In the genomic region with DNA sequence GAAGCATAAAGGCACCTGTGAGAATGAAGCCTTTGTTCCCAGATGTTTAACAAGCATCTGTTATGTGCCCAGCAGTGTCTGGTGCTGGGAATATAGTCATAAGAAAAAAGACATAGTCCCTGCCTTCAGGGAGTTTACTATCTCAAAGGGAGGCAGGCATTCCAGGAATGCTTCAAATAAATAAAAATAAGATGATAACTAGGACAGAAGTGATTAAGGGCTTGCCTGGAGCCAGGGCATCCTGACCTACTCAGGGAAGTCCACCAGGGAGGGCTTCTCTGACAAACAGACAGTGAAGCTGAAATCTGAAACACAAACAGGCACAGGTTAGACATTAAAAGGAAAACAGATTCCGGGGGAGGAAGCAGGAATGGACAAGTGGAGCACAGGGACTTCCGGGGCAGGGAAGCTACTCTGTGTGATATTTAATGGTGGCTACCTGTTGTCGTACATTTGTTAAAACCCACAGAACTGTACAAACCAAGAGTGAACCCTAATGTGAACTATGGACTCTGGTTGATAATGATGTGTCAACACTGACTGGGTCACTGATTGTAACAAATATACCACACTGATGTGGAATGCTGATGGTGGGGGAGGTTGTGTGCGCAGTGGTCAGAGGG, we compare ENCODE assay signal across 9 cellular contexts. TPM values are rescaled to one million over a fixed set of nuclear protein-coding genes. Genes with fewer than 3 reads are reported as not detected.
DNase-seq lines count a peak whose midpoint lies in the region; ATAC-seq and TF ChIP-seq lines count a peak whose summit lies in the region.
"Had no signal": no experiment of that assay in that cellular context is flagged by ENCODE, and none has a peak within 500 bp of the region (broad histone marks: within the 10 kb centered on the region; RNA-seq: fewer than 3 reads in every experiment).

No MANE protein-coding gene starts in this region.

- TF ChIP-seq POLR2A in stomach (IDR thresholded peaks at IDR 0.05): no peak

- peak overlapping the region; percentile 69 for H3K27ac Mint-ChIP-seq in T-helper 17 cell
- H3K27ac Mint-ChIP-seq: activated T-helper 2 cell treated with anti-CD3 and anti-CD28 coated beads, Interferon-gamma antibody, Interleukin-2, Interleukin-4, amounts not matched to agents 10 μg/mL and 5 μg/mL and 100 μg/mL, durations not matched to agents 14 hours and 24 hours and 36 hours had no signal

- H3K36me3 ChIP-seq in stomach: peaks cover 0 to 3% (median 0%) of the 10 kb centered on the region in 4 donors

- H3K4me1 ChIP-seq in stomach: peaks cover 35 to 84% (median 57%) of the 10 kb centered on the region in 4 donors

- H3K4me3 Mint-ChIP-seq in T-helper 17 cell: peak overlapping the region; percentile 56

- H3K36me3 Mint-ChIP-seq in T-helper 17 cell (ENCODE audit: low read depth): no peaks in the 10 kb centered on the region

- peak overlapping the region; percentile 68 to 84 (median 82) for H3K27ac ChIP-seq in stomach

- no peak for TF ChIP-seq CTCF in stomach (IDR thresholded peaks at IDR 0.05)

- H3K9me3 ChIP-seq in T-helper 17 cell (ENCODE audit: control insufficient read depth, low read length, poor library complexity, severe bottlenecking) (no peaks in the 10 kb centered on the region), stomach (no peaks in the 10 kb centered on the region)

- intact Hi-C loops in left colon (cut with DNase I, micrococcal nuclease) (no loop called here), stomach (cut with DNase I; ENCODE audit: low total_unique reads) (no loop called here)

- no peaks in the 10 kb centered on the region for H3K27me3 ChIP-seq in stomach

- H3K4me3 ChIP-seq in stomach: no peak overlapping the region

- H3K4me1 Mint-ChIP-seq in T-helper 17 cell: peaks cover 25% of the 10 kb centered on the region

- TF ChIP-seq EP300 in stomach (IDR thresholded peaks at IDR 0.05): no peak

- peaks cover 39% of the 10 kb centered on the region for H3K27me3 Mint-ChIP-seq in T-helper 17 cell

- DNase-seq in NCI-H146 (lab: John Stamatoyannopoulos, UW): peak; percentile 45
- no peak for DNase-seq in NCI-H146 treated with DMSO at 0.1 percent for 48 hours (lab: John Stamatoyannopoulos, UW; ENCODE audit: unreplicated experiment)
- no peak for DNase-seq in T-helper 17 cell
- DNase-seq in left colon: no peak
- no peak for DNase-seq in stomach

- WGBS in stomach, 5 donors: 46 to 77% (median 49%) methylated on average over 4 of the region's 4 CpGs

- no peak for ATAC-seq in T-helper 17 cell
- peak; percentile 62 for ATAC-seq in left colon
- ATAC-seq in GM21576 (IDR thresholded peaks at IDR 0.05; ENCODE audit: unreplicated experiment): no peak
- ATAC-seq in GM21390 (IDR thresholded peaks at IDR 0.05; ENCODE audit: unreplicated experiment): no peak
- no peak for ATAC-seq in GM19035 (IDR thresholded peaks at IDR 0.05; ENCODE audit: unreplicated experiment)

RNA-seq across cellular contexts. Expression of a gene that starts 53.3 kb away (rescaled TPM):
- total RNA-seq in T-helper 17 cell (10 to 100 TPM in 1 of 2 donors, 1 to 10 TPM in 1; 3.1 to 61.3 TPM), left colon (100 to 1,000 TPM in 1 of 2 donors, 10 to 100 TPM in 1; 93.0 to 103 TPM), stomach (100 to 1,000 TPM in 2 of 5 donors, 10 to 100 TPM in 3; 49.2 to 205 (median 81.1) TPM)
- 10 to 100 TPM in 2 of 3 donors, 1 to 10 TPM in 1; 8.2 to 16.4 (median 13.8) TPM for polyA plus RNA-seq in stomach
